1 cellular context compared by ENCODE assay signal in genomic region chr10:77837248-77837924, GRCh38.
TF ChIP-seq lines count a peak whose summit lies in the region.

No MANE protein-coding gene starts in this region.

TF ChIP-seq in GM23338, 12 proteins besides CTCF, POLR2A, EP300 and RAD21 (continued from another document):
- TF ChIP-seq ZNF462 (CRISPR knock-in tag; IDR thresholded peaks at IDR 0.05) (no peak; the same call in 1 of the 2 replicates), JUNB (IDR thresholded peaks at IDR 0.05; ENCODE audit: unreplicated experiment) (no peak), POLR2AphosphoS5 (IDR thresholded peaks at IDR 0.05; ENCODE audit: low read depth) (no peak), CREB1 (CRISPR knock-in tag; IDR thresholded peaks at IDR 0.05; ENCODE audit: low read depth) (no peak), ZNF114 (CRISPR knock-in tag; IDR thresholded peaks at IDR 0.05) (no peak)
